1 cellular context compared by ENCODE assay signal in genomic region chr11:74669311-74670160, GRCh38.
TF ChIP-seq lines count a peak whose summit lies in the region.

No MANE protein-coding gene starts in this region.

TF ChIP-seq in IMR-90, 13 proteins besides CTCF, POLR2A, EP300 and RAD21:
- no peak for TF ChIP-seq FOS (IDR thresholded peaks at IDR 0.05; ENCODE audit: low read depth, low read length)
- TF ChIP-seq RCOR1 (IDR thresholded peaks at IDR 0.05; ENCODE audit: insufficient replicate concordance, low read length): no peak
- TF ChIP-seq, protein P1, sequence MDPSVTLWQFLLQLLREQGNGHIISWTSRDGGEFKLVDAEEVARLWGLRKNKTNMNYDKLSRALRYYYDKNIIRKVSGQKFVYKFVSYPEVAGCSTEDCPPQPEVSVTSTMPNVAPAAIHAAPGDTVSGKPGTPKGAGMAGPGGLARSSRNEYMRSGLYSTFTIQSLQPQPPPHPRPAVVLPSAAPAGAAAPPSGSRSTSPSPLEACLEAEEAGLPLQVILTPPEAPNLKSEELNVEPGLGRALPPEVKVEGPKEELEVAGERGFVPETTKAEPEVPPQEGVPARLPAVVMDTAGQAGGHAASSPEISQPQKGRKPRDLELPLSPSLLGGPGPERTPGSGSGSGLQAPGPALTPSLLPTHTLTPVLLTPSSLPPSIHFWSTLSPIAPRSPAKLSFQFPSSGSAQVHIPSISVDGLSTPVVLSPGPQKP (IDR thresholded peaks at IDR 0.05; ENCODE audit: borderline replicate concordance, low read depth, low read length): no peak
- no peak for TF ChIP-seq RFX5 (IDR thresholded peaks at IDR 0.05; ENCODE audit: low read depth, low read length)
- no peak for TF ChIP-seq CEBPB (IDR thresholded peaks at IDR 0.05; ENCODE audit: low read depth, low read length)
- TF ChIP-seq CHD1 (IDR thresholded peaks at IDR 0.05; ENCODE audit: low read depth, low read length): no peak
- no peak for TF ChIP-seq SMC3 (IDR thresholded peaks at IDR 0.05; ENCODE audit: low read depth, low read length)
- no peak for TF ChIP-seq MAFK (IDR thresholded peaks at IDR 0.05; ENCODE audit: low read depth, low read length)
- no peak for TF ChIP-seq MAZ (IDR thresholded peaks at IDR 0.05; ENCODE audit: borderline replicate concordance, low read depth, low read length)
